Comparison of ENCODE assay signal across 18 cellular contexts in the genomic region with DNA sequence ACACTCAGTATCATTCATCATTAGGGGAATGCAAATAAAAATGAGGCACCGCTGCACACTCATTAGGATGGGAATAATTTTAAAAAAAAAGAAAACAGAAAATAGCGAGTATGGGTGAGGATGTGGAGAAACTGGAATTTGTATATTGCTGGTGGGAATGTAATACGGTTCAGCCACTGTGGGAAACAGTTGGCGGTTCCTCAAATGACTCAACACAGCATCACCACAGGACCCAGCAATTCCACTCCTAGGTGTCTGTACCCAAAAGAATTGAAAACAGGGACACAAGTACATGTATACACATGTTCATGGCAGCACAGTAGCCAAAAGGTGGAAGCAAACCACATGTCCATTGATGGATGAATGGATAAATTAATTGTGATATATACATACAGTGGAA. TPM values are rescaled to one million over a fixed set of nuclear protein-coding genes. Genes with fewer than 3 reads are reported as not detected.
DNase-seq lines count a peak whose midpoint lies in the region; ATAC-seq, FAIRE-seq and TF ChIP-seq lines count a peak whose summit lies in the region.
"Had no signal": no experiment of that assay in that cellular context is flagged by ENCODE, and none has a peak within 500 bp of the region (broad histone marks: within the 10 kb centered on the region; RNA-seq: fewer than 3 reads in every experiment).

No MANE protein-coding gene starts in this region.

- H3K27ac ChIP-seq in SK-N-SH (ENCODE audit: low read depth in 2 of 2, low read length in 1 of 2) = no peak overlapping the region
- H3K27ac ChIP-seq in RWPE1 = no peak overlapping the region
- no peak overlapping the region for H3K27ac ChIP-seq in pancreas
- H3K27ac ChIP-seq: sigmoid colon had no signal

- POLR2A ChIA-PET in SK-N-SH (lab: Yijun Ruan, JAX) = no interaction called here
- POLR2A ChIA-PET in RWPE1 (lab: Yijun Ruan, JAX; ENCODE audit: low non-redundant PET) = no interaction called here

- intact Hi-C loops in pancreas (cut with DNase I) = loop anchor here in 1 of 3 donors (5.0 kb wide), 2 partner anchors 261 to 276 kb away; no protein-coding TSS in a partner anchor

- H3K4me2 ChIP-seq in SK-N-SH = no peak overlapping the region

- H3K36me3 ChIP-seq in SK-N-SH (replicated peaks in 1 of 2; ENCODE audit: control insufficient read depth in 1 of 2, insufficient read depth in 2 of 2, low read length in 1 of 2) (no peaks in the 10 kb centered on the region), pancreas (no peaks in the 10 kb centered on the region)
- H3K36me3 ChIP-seq: sigmoid colon had no signal

- 84% methylated on average over 4 of the region's 4 CpGs for WGBS in SK-N-SH (ENCODE audit: low lambda C conversion rate)
- WGBS in pancreas, 2 donors = 78 to 85% methylated on average over 4 of the region's 4 CpGs

- no peak overlapping the region for H3K4me3 Mint-ChIP-seq in stimulated activated naive B cell treated with anti-CD40 and anti-IgM and Interleukin-4, amounts not matched to agents 10 μg/mL and 1 μg/mL and 100 μg/mL, for 72 hours
- H3K4me3 Mint-ChIP-seq: activated naive CD8-positive, alpha-beta T cell treated with anti-CD3 and anti-CD28 coated beads for 36 hours; H9 had no signal

- no peaks in the 10 kb centered on the region for H4K20me1 ChIP-seq in SK-N-SH (ENCODE audit: insufficient read depth)

- H2AFZ ChIP-seq in SK-N-SH (ENCODE audit: low read depth) = no peak overlapping the region

- TF ChIP-seq RAD21 in SK-N-SH (IDR thresholded peaks at IDR 0.05; ENCODE audit: low read length) = no peak

- FAIRE-seq in pancreas (lab: Jason Lieb, UNC) = no peak

- H3K79me2 ChIP-seq in SK-N-SH (ENCODE audit: insufficient read depth) = no peaks in the 10 kb centered on the region

- H3K4me3 ChIP-seq in SK-N-SH (ENCODE audit: low read depth in 2 of 2, low read length in 1 of 2) = no peak overlapping the region
- H3K4me3 ChIP-seq in pancreas = no peak overlapping the region
- H3K4me3 ChIP-seq: sigmoid colon had no signal

- peaks cover 3 to 8% of the 10 kb centered on the region in 2 donors for H3K36me3 Mint-ChIP-seq in stimulated activated naive B cell treated with anti-CD40 and anti-IgM and Interleukin-4, amounts not matched to agents 10 μg/mL and 1 μg/mL and 100 μg/mL, for 72 hours
- H3K36me3 Mint-ChIP-seq: activated naive CD8-positive, alpha-beta T cell treated with anti-CD3 and anti-CD28 coated beads for 36 hours had no signal

- no peak overlapping the region for H3K9ac ChIP-seq in SK-N-SH

- H3K9me2 ChIP-seq in SK-N-SH = no peaks in the 10 kb centered on the region

- no peaks in the 10 kb centered on the region for H3F3A ChIP-seq in SK-N-SH (replicated peaks; ENCODE audit: insufficient read depth)

- H3K27ac Mint-ChIP-seq in stimulated activated naive B cell treated with anti-CD40 and anti-IgM and Interleukin-4, amounts not matched to agents 10 μg/mL and 1 μg/mL and 100 μg/mL, for 72 hours = peak overlapping the region; percentile 47
- H3K27ac Mint-ChIP-seq: activated naive CD8-positive, alpha-beta T cell treated with anti-CD3 and anti-CD28 coated beads for 36 hours; H9 had no signal

- CTCF ChIA-PET in SK-N-SH (lab: Yijun Ruan, JAX) = interaction anchor here (2.5 kb wide), 1 partner anchor 258 kb away, joined by 11 read pairs; no protein-coding TSS in a partner anchor
- CTCF ChIA-PET in RWPE1 (lab: Yijun Ruan, JAX) = no interaction called here

- TF ChIP-seq CTCF in SK-N-SH (IDR thresholded peaks at IDR 0.05) (no peak), RWPE1 (conservative IDR thresholded peaks at IDR 0.05; ENCODE audit: low read depth) (no peak), pancreas (IDR thresholded peaks at IDR 0.05) (no peak)

- peaks cover 0 to 4% of the 10 kb centered on the region in 2 donors for H3K9me3 Mint-ChIP-seq in stimulated activated naive B cell treated with anti-CD40 and anti-IgM and Interleukin-4, amounts not matched to agents 10 μg/mL and 1 μg/mL and 100 μg/mL, for 72 hours
- H3K9me3 Mint-ChIP-seq: activated naive CD8-positive, alpha-beta T cell treated with anti-CD3 and anti-CD28 coated beads for 36 hours; H9 had no signal

- no peak for TF ChIP-seq EP300 in SK-N-SH (IDR thresholded peaks at IDR 0.05; ENCODE audit: borderline replicate concordance in 1 of 2, low read depth in 1 of 2, low read length in 1 of 2)

- H3K9me3 ChIP-seq in SK-N-SH = no peaks in the 10 kb centered on the region
- no peaks in the 10 kb centered on the region for H3K9me3 ChIP-seq in pancreas
- H3K9me3 ChIP-seq: sigmoid colon had no signal

- DNase-seq in SK-N-SH (no peak), RWPE1 (ENCODE audit: low spot score) (peak; percentile 35), fibroblast of gingiva (ENCODE audit: low read depth) (peak; percentile 9), GDM1 (lab: John Stamatoyannopoulos, UW) (no peak), pancreas (no peak), SHP77 treated with DMSO at 0.1 percent for 48 hours (lab: John Stamatoyannopoulos, UW) (no peak)
- DNase-seq in stimulated activated naive B cell treated with anti-CD40 and anti-IgM and Interleukin-4, amounts not matched to agents 10 μg/mL and 1 μg/mL and 100 μg/mL, for 72 hours = no peak
- DNase-seq: 8988T; activated CD4-positive, alpha-beta T cell treated with anti-CD3 and anti-CD28 coated beads for 1 hour; activated naive CD8-positive, alpha-beta T cell treated with anti-CD3 and anti-CD28 coated beads for 36 hours; H9; NCI-H1930; NCI-H524 treated with DMSO at 0.1 percent for 48 hours; sigmoid colon; stimulated activated CD4-positive, alpha-beta T cell treated with anti-CD3 and anti-CD28 coated beads, Interleukin-4, amount 100 ng/mL, for 1 hour had no signal

- peaks cover 31 to 55% of the 10 kb centered on the region in 2 donors for H3K4me1 Mint-ChIP-seq in stimulated activated naive B cell treated with anti-CD40 and anti-IgM and Interleukin-4, amounts not matched to agents 10 μg/mL and 1 μg/mL and 100 μg/mL, for 72 hours

- no peaks in the 10 kb centered on the region for H3K27me3 ChIP-seq in SK-N-SH (ENCODE audit: insufficient read depth)
- no peaks in the 10 kb centered on the region for H3K27me3 ChIP-seq in pancreas
- H3K27me3 ChIP-seq: sigmoid colon had no signal

- peaks cover 8 to 10% of the 10 kb centered on the region in 2 donors for H3K27me3 Mint-ChIP-seq in stimulated activated naive B cell treated with anti-CD40 and anti-IgM and Interleukin-4, amounts not matched to agents 10 μg/mL and 1 μg/mL and 100 μg/mL, for 72 hours

- no peak for ATAC-seq in SK-N-SH treated with all-trans-retinoic acid at 6 μM for 48 hours
- no peak for ATAC-seq in stimulated activated naive B cell treated with anti-CD40 and anti-IgM and Interleukin-4, amounts not matched to agents 10 μg/mL and 1 μg/mL and 100 μg/mL, for 72 hours (replicated peaks)
- no peak for ATAC-seq in pancreas

- H3K4me1 ChIP-seq in SK-N-SH (ENCODE audit: control insufficient read depth in 1 of 2, insufficient read depth in 2 of 2, low read depth in 1 of 2, low read length in 1 of 2) (peaks cover 0 to 10% of the 10 kb centered on the region in 2 experiments; a peak in 2 of 4 replicates), pancreas (no peaks in the 10 kb centered on the region)

TF ChIP-seq in SK-N-SH, 30 proteins besides CTCF, POLR2A, EP300 and RAD21:
- TF ChIP-seq FOXJ3 (CRISPR knock-in tag; IDR thresholded peaks at IDR 0.05) (no peak), TCF12 (IDR thresholded peaks at IDR 0.05) (0 out of 2 replicates have a peak, but pooled peaks have one; percentile 8), FOSL2 (IDR thresholded peaks at IDR 0.05; ENCODE audit: borderline replicate concordance, low read depth) (no peak)
- TF ChIP-seq, protein P1, sequence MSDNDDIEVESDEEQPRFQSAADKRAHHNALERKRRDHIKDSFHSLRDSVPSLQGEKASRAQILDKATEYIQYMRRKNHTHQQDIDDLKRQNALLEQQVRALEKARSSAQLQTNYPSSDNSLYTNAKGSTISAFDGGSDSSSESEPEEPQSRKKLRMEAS (IDR thresholded peaks at IDR 0.05; ENCODE audit: low read depth) = no peak
TF ChIP-seq in SK-N-SH: peak in this region for 1.

TF ChIP-seq in SK-N-SH treated with all-trans-retinoic acid at 6 μM for 48 hours, 23 proteins besides CTCF, POLR2A, EP300 and RAD21:
- TF ChIP-seq ISL1 (CRISPR knock-in tag; IDR thresholded peaks at IDR 0.05) (no peak), BACH2 (CRISPR knock-in tag; IDR thresholded peaks at IDR 0.05; ENCODE audit: borderline replicate concordance) (no peak), RARB (CRISPR knock-in tag; IDR thresholded peaks at IDR 0.05) (no peak), GLIS3 (CRISPR knock-in tag; IDR thresholded peaks at IDR 0.05) (no peak)
- TF ChIP-seq, protein P2, sequence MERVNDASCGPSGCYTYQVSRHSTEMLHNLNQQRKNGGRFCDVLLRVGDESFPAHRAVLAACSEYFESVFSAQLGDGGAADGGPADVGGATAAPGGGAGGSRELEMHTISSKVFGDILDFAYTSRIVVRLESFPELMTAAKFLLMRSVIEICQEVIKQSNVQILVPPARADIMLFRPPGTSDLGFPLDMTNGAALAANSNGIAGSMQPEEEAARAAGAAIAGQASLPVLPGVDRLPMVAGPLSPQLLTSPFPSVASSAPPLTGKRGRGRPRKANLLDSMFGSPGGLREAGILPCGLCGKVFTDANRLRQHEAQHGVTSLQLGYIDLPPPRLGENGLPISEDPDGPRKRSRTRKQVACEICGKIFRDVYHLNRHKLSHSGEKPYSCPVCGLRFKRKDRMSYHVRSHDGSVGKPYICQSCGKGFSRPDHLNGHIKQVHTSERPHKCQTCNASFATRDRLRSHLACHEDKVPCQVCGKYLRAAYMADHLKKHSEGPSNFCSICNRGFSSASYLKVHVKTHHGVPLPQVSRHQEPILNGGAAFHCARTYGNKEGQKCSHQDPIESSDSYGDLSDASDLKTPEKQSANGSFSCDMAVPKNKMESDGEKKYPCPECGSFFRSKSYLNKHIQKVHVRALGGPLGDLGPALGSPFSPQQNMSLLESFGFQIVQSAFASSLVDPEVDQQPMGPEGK (CRISPR knock-in tag; IDR thresholded peaks at IDR 0.05; ENCODE audit: borderline replicate concordance) = no peak

RNA-seq across cellular contexts. Expression of a gene that starts 35.2 kb away (rescaled TPM):
- polyA plus RNA-seq in SK-N-SH (2012; rRNA removed) = 21.2 and 22.6 TPM in 2 replicates
- 24.3 and 25.7 TPM in 2 replicates for polyA plus RNA-seq in SK-N-SH (2012; cell fraction: cytosol; rRNA removed)
- polyA plus RNA-seq in SK-N-SH (2012; cell fraction: nucleus; rRNA removed) = 27.3 and 28.7 TPM in 2 replicates
- total RNA-seq in pancreas = 10 to 100 TPM in 1 of 6 donors, 1 to 10 TPM in 5; 1.9 to 14.0 (median 2.8) TPM
- polyA plus RNA-seq in pancreas = 1 to 10 TPM; 3.0 to 4.1 TPM

RNA-seq across cellular contexts. Expression of a gene that starts 56.5 kb away (rescaled TPM):
- not detected in 2 replicates for polyA plus RNA-seq in SK-N-SH (2012; rRNA removed)
- polyA plus RNA-seq in SK-N-SH (2012; cell fraction: cytosol; rRNA removed) = not detected in 2 replicates
- polyA plus RNA-seq in SK-N-SH (2012; cell fraction: nucleus; rRNA removed) = not detected in 2 replicates
- not detected for total RNA-seq in pancreas
- polyA plus RNA-seq in pancreas = not detected
- total RNA-seq: activated naive CD8-positive, alpha-beta T cell treated with anti-CD3 and anti-CD28 coated beads for 36 hours; T-helper 1 cell treated with Interleukin-12 subunit alpha and Interleukin-12 subunit beta and Interleukin-4 antibody, amounts not matched to agents 30 ng/mL and 1 ng/mL, for 36 hours had no signal
- polyA plus RNA-seq: esophagus had no signal

Comparison
In these comparisons a context has a peak if more than half of its experiments do, and no peak if none do; other contexts are left out.
1. DNase-seq: peak in RWPE1 (single experiment) and fibroblast of gingiva (single experiment); none in SK-N-SH (single experiment), stimulated activated naive B cell treated with anti-CD40 and anti-IgM and Interleukin-4, amounts not matched to agents 10 μg/mL and 1 μg/mL and 100 μg/mL, for 72 hours (single experiment), GDM1 (single experiment), pancreas (0 of 6) and SHP77 treated with DMSO at 0.1 percent for 48 hours (single experiment).